In genomic region chr10:110269641-110270318, GRCh38 we compare ENCODE assay signal across 8 cellular contexts. TPM values are rescaled to one million over a fixed set of nuclear protein-coding genes. Genes with fewer than 3 reads are reported as not detected.
DNase-seq lines count a peak whose midpoint lies in the region; ATAC-seq and TF ChIP-seq lines count a peak whose summit lies in the region.

No MANE protein-coding gene starts in this region.

- H3K36me3 ChIP-seq in spleen, result no peaks in the 10 kb centered on the region

- no peaks in the 10 kb centered on the region for H3K27me3 ChIP-seq in spleen (replicated peaks in 1 of 7)

- DNase-seq in DMS 273 (lab: John Stamatoyannopoulos, UW; ENCODE audit: unreplicated experiment), result peak; percentile 57
- DNase-seq in activated T-helper 2 cell treated with anti-CD3 and anti-CD28 coated beads, Interferon-gamma antibody, Interleukin-2, Interleukin-4, amounts not matched to agents 10 μg/mL and 5 μg/mL and 100 μg/mL, durations not matched to agents 14 hours and 24 hours and 36 hours (ENCODE audit: low spot score), result no peak
- peak; percentile 24 for DNase-seq in left cardiac atrium
- DNase-seq in spleen, result no peak
- no peak for DNase-seq in LoVo (ENCODE audit: low spot score)
- DNase-seq in NCI-H1436 (lab: John Stamatoyannopoulos, UW), result no peak
- DNase-seq in activated CD8-positive, alpha-beta memory T cell treated with anti-CD3 and anti-CD28 coated beads, Interleukin-2, amount 50 U/mL, for 4 hours, result no peak

- peak overlapping the region; percentile 19 for H3K4me3 Mint-ChIP-seq in activated T-helper 2 cell treated with anti-CD3 and anti-CD28 coated beads, Interferon-gamma antibody, Interleukin-2, Interleukin-4, amounts not matched to agents 10 μg/mL and 5 μg/mL and 100 μg/mL, durations not matched to agents 14 hours and 24 hours and 36 hours (ENCODE audit: low read depth)

- ATAC-seq in HG02571 (IDR thresholded peaks at IDR 0.05; ENCODE audit: unreplicated experiment), result peak; percentile 61
- peak; percentile 74 to 83 for ATAC-seq in left cardiac atrium

- peaks cover 67% of the 10 kb centered on the region for H3K27me3 Mint-ChIP-seq in activated T-helper 2 cell treated with anti-CD3 and anti-CD28 coated beads, Interferon-gamma antibody, Interleukin-2, Interleukin-4, amounts not matched to agents 10 μg/mL and 5 μg/mL and 100 μg/mL, durations not matched to agents 14 hours and 24 hours and 36 hours (ENCODE audit: low read depth)

- no peak for TF ChIP-seq POLR2A in spleen (IDR thresholded peaks at IDR 0.05)

- peak overlapping the region in 2 of 8 donors; percentile 18 to 38 for H3K4me3 ChIP-seq in spleen

- peaks cover 17% of the 10 kb centered on the region for H3K4me1 Mint-ChIP-seq in activated T-helper 2 cell treated with anti-CD3 and anti-CD28 coated beads, Interferon-gamma antibody, Interleukin-2, Interleukin-4, amounts not matched to agents 10 μg/mL and 5 μg/mL and 100 μg/mL, durations not matched to agents 14 hours and 24 hours and 36 hours (ENCODE audit: low read depth)

- no peaks in the 10 kb centered on the region for H3K9me3 Mint-ChIP-seq in activated T-helper 2 cell treated with anti-CD3 and anti-CD28 coated beads, Interferon-gamma antibody, Interleukin-2, Interleukin-4, amounts not matched to agents 10 μg/mL and 5 μg/mL and 100 μg/mL, durations not matched to agents 14 hours and 24 hours and 36 hours

- H3K27ac ChIP-seq in spleen, result peak overlapping the region in 5 of 8 donors; percentile 22 to 62 (median 53)

- H3K27ac Mint-ChIP-seq in activated T-helper 2 cell treated with anti-CD3 and anti-CD28 coated beads, Interferon-gamma antibody, Interleukin-2, Interleukin-4, amounts not matched to agents 10 μg/mL and 5 μg/mL and 100 μg/mL, durations not matched to agents 14 hours and 24 hours and 36 hours, result no peak overlapping the region

- no peaks in the 10 kb centered on the region for H3K36me3 Mint-ChIP-seq in activated T-helper 2 cell treated with anti-CD3 and anti-CD28 coated beads, Interferon-gamma antibody, Interleukin-2, Interleukin-4, amounts not matched to agents 10 μg/mL and 5 μg/mL and 100 μg/mL, durations not matched to agents 14 hours and 24 hours and 36 hours (ENCODE audit: low read depth)

- no peaks in the 10 kb centered on the region for H3K9me3 ChIP-seq in spleen

- no peak for TF ChIP-seq CTCF in spleen (IDR thresholded peaks at IDR 0.05 in 8 of 11, conservative IDR thresholded peaks at IDR 0.05 in 3 of 11)

- H3K4me1 ChIP-seq in spleen, result peaks cover 0 to 53% (median 22%) of the 10 kb centered on the region in 6 donors

- WGBS in spleen, 5 donors, result 36 to 47% (median 39%) methylated on average over 3 of the region's 3 CpGs

- intact Hi-C loops in activated T-helper 2 cell treated with anti-CD3 and anti-CD28 coated beads, Interferon-gamma antibody, Interleukin-2, Interleukin-4, amounts not matched to agents 10 μg/mL and 5 μg/mL and 100 μg/mL, durations not matched to agents 14 hours and 24 hours and 36 hours (cut with micrococcal nuclease), result loop anchor here (1.0 kb wide), 1 partner anchor 17 kb away; no protein-coding TSS in a partner anchor
- intact Hi-C loops in left cardiac atrium (cut with DNase I), result loop anchor here in 1 of 2 donors (5.0 kb wide), 2 partner anchors 42 to 387 kb away; no protein-coding TSS in a partner anchor
- intact Hi-C loops in spleen (cut with DNase I; ENCODE audit: low total_unique reads), result loop anchor here (10.0 kb wide), 1 partner anchor 385 kb away; no protein-coding TSS in a partner anchor

RNA-seq across cellular contexts. Expression of gene SMNDC1, which starts 34.9 kb away (rescaled TPM):
- total RNA-seq in activated T-helper 2 cell treated with anti-CD3 and anti-CD28 coated beads, Interferon-gamma antibody, Interleukin-2, Interleukin-4, amounts not matched to agents 10 μg/mL and 5 μg/mL and 100 μg/mL, durations not matched to agents 14 hours and 24 hours and 36 hours, result 40.2 and 43.1 TPM in 2 replicates
- total RNA-seq in left cardiac atrium, result 10 to 100 TPM; 21.6 to 24.4 TPM
- 10 to 100 TPM; 16.1 to 34.8 (median 27.3) TPM for total RNA-seq in spleen
- 10 to 100 TPM; 10.3 to 11.5 (median 11.2) TPM for polyA plus RNA-seq in spleen

Comparison
In these comparisons a context has a peak if more than half of its experiments do, and no peak if none do; other contexts are left out.
1. DNase-seq: peak in DMS 273 (single experiment) and left cardiac atrium (single experiment); none in activated T-helper 2 cell treated with anti-CD3 and anti-CD28 coated beads, Interferon-gamma antibody, Interleukin-2, Interleukin-4, amounts not matched to agents 10 μg/mL and 5 μg/mL and 100 μg/mL, durations not matched to agents 14 hours and 24 hours and 36 hours (single experiment), spleen (single experiment), LoVo (single experiment), NCI-H1436 (single experiment) and activated CD8-positive, alpha-beta memory T cell treated with anti-CD3 and anti-CD28 coated beads, Interleukin-2, amount 50 U/mL, for 4 hours (single experiment).